Comparison of ENCODE assay signal across 8 cellular contexts in the genomic region with DNA sequence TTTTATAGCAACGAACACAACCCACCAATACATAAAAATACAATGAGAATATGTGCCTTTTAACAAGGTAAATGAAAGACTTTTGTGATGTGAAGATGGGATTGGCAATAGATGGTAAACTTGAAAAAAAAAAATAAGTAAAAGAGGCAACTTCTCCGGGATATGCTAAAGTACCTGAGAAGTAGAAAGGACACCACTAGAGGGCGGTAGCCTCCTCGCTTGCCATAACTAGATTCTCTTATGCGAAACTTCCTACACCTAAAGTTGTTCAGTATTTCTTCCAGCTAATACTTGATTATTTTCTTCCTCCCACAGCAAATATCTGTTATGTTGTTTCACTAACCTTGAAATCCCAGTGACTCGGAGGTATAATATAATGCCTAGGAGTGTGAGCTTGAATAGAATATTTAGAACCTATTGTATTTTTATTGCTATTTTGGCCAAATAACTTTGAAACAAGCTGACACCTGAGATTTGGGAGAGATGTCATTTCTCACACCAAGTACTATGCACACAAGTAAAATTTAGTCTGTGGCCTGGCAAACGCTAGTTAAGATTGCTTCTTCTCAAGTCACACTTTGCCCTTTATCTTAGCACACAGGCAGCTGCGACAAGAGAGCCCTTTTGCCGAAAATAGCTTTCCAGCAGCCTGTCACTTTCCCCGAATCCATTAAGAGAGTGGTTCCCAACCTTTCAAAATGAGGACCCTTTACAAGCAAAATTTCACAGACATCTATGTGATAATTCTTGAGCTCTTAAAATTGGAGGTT. TPM values are rescaled to one million over a fixed set of nuclear protein-coding genes. Genes with fewer than 3 reads are reported as not detected.
DNase-seq lines count a peak whose midpoint lies in the region; ATAC-seq and TF ChIP-seq lines count a peak whose summit lies in the region.

No MANE protein-coding gene starts in this region.

- 29 to 31% methylated on average over 10 of the region's 10 CpGs for WGBS in thyroid gland, 2 donors

- peaks cover 0 to 8% of the 10 kb centered on the region in 2 donors for H3K4me1 ChIP-seq in thyroid gland

- H3K36me3 ChIP-seq in thyroid gland = no peaks in the 10 kb centered on the region

- intact Hi-C loops in thyroid gland (cut with DNase I) = loop anchor here (5.0 kb wide), 1 partner anchor 190 kb away; no protein-coding TSS in a partner anchor

- TF ChIP-seq POLR2A in thyroid gland (IDR thresholded peaks at IDR 0.05) = no peak

- H3K27me3 ChIP-seq in thyroid gland = no peaks in the 10 kb centered on the region

- DNase-seq in COLO668 (lab: John Stamatoyannopoulos, UW; ENCODE audit: unreplicated experiment) (peak; percentile 50), HT-29 (ENCODE audit: low spot score) (peak; percentile 91), OCI-M1 (lab: John Stamatoyannopoulos, UW) (peak; percentile 92), activated T-helper 1 cell treated with Interleukin-2 at 50 U/mL for 16 hours (ENCODE audit: low read depth) (peak; percentile 6), foreskin fibroblast (peak; percentile 65 to 91), occipital lobe (lab: John Stamatoyannopoulos, UW) (peak; percentile 6), thyroid gland (peak; percentile 75)

- H3K4me3 ChIP-seq in foreskin fibroblast (ENCODE audit: low read depth in 1 of 2, low read length in 2 of 2) (no peak overlapping the region), thyroid gland (replicated peaks in 1 of 3) (no peak overlapping the region)

- no peaks in the 10 kb centered on the region for H3K9me3 ChIP-seq in thyroid gland

- peak; percentile 87 for ATAC-seq in GM19397 (IDR thresholded peaks at IDR 0.05; ENCODE audit: unreplicated experiment)

- H3K27ac ChIP-seq in thyroid gland = no peak overlapping the region

- TF ChIP-seq CTCF in foreskin fibroblast (IDR thresholded peaks at IDR 0.05; ENCODE audit: low read depth, low read length) (peak; percentile 89), thyroid gland (IDR thresholded peaks at IDR 0.05) (peak; percentile 68 to 91 (median 82))

RNA-seq across cellular contexts. Expression of a gene that starts 44.9 kb away (rescaled TPM):
- total RNA-seq in HT-29 (2014; rRNA removed; shearing (Covaris generic)) = 59.5 and 74.5 TPM in 2 replicates
- total RNA-seq in occipital lobe (27.1 TPM), thyroid gland (100 to 1,000 TPM in 3 of 4 donors, 10 to 100 TPM in 1; 77.7 to 128 (median 109) TPM)

Comparison
In these comparisons a context has a peak if more than half of its experiments do, and no peak if none do; other contexts are left out.
1. DNase-seq: peak in every context shown above with its lines; median percentile 92 in OCI-M1; 91 in HT-29; 78 in foreskin fibroblast; 75 in thyroid gland; 50 in COLO668; 6 in activated T-helper 1 cell treated with Interleukin-2 at 50 U/mL for 16 hours; 6 in occipital lobe.